ENCODE assay signal across 20 cellular contexts in the genomic region with DNA sequence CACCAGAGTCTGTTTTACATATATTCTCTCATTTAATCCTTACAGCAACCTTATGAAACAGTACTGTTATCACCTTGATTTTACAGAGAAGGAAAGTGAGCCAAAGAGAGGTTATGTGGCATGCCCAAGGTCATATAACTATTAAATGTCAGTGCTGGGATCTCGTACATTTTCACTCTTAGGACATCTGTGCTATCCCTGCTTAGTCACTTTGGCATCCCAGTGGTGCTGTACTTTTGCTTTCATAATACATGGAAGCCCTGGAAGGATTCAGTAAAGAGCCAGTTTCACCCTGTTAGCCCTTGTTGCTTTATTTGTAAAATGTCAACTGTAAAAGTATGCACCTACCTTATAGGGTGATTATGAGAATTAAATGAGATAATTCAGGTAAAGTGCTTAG.
DNase-seq lines count a peak whose midpoint lies in the region; ATAC-seq and TF ChIP-seq lines count a peak whose summit lies in the region.
"Had no signal": no experiment of that assay in that cellular context is flagged by ENCODE, and none has a peak within 500 bp of the region (broad histone marks: within the 10 kb centered on the region; RNA-seq: fewer than 3 reads in every experiment).

No MANE protein-coding gene starts in this region.

- no peak for DNase-seq in left ventricle myocardium inferior
- no peak for DNase-seq in right cardiac atrium
- no peak for DNase-seq in activated naive CD4-positive, alpha-beta T cell (lab: John Stamatoyannopoulos, UW)
- no peak for DNase-seq in SW 1271 (lab: John Stamatoyannopoulos, UW)
- DNase-seq: ACHN; activated naive CD4-positive, alpha-beta T cell treated with anti-CD3 and anti-CD28 coated beads for 36 hours; activated T-cell treated with anti-CD3 and anti-CD28 coated beads, Interleukin-2, amount 50 U/mL, for 24 hours; HCEC 1CT; Kasumi-1; naive thymus-derived CD4-positive, alpha-beta T cell; NCI-H2029 treated with DMSO at 0.1 percent for 48 hours; ovary; stimulated activated CD4-positive, alpha-beta T cell treated with anti-CD3 and anti-CD28 coated beads, Interleukin-2, amount 100 ng/mL, for 24 hours; stimulated activated naive CD4-positive, alpha-beta T cell treated with Interleukin-2 at 50 U/mL for 16 hours had no signal

- intact Hi-C loops in left ventricle myocardium inferior (cut with micrococcal nuclease): loop anchor here (10.0 kb wide), 2 partner anchors 132 to 268 kb away; no protein-coding TSS in a partner anchor
- intact Hi-C loops in right cardiac atrium (cut with DNase I): loop anchor here in 2 of 4 donors (5.0 to 10.0 kb wide), 3 partner anchors 48 to 266 kb away; a partner anchor contains a TSS

- peak overlapping the region; percentile 42 for H3K4me2 ChIP-seq in skeletal muscle satellite cell (ENCODE audit: low read length)

- no peaks in the 10 kb centered on the region for H3K9me3 ChIP-seq in left ventricle myocardium inferior (replicated peaks)
- no peaks in the 10 kb centered on the region for H3K9me3 ChIP-seq in right cardiac atrium (ENCODE audit: control insufficient read depth, low read length)
- H3K9me3 ChIP-seq in gastroesophageal sphincter: no peaks in the 10 kb centered on the region
- no peaks in the 10 kb centered on the region for H3K9me3 ChIP-seq in skeletal muscle satellite cell (replicated peaks; ENCODE audit: low read length)
- H3K9me3 ChIP-seq: ovary had no signal

- TF ChIP-seq CTCF in left ventricle myocardium inferior (IDR thresholded peaks at IDR 0.05; ENCODE audit: borderline replicate concordance): no peak
- no peak for TF ChIP-seq CTCF in gastroesophageal sphincter (IDR thresholded peaks at IDR 0.05)

- H3K27ac ChIP-seq in left ventricle myocardium inferior (replicated peaks): peak overlapping the region; percentile 93
- H3K27ac ChIP-seq in right cardiac atrium (ENCODE audit: low read length): no peak overlapping the region
- peak overlapping the region; percentile 61 to 87 (median 78) for H3K27ac ChIP-seq in gastroesophageal sphincter
- H3K27ac ChIP-seq: ovary, SK-N-MC had no signal

- ATAC-seq in right cardiac atrium (no peak), gastroesophageal sphincter (peak; percentile 23), GM21367 (IDR thresholded peaks at IDR 0.05; ENCODE audit: unreplicated experiment) (no peak), HG03460 (IDR thresholded peaks at IDR 0.05; ENCODE audit: unreplicated experiment) (no peak)
- ATAC-seq: naive thymus-derived CD4-positive, alpha-beta T cell had no signal

- no peak for TF ChIP-seq POLR2A in gastroesophageal sphincter (IDR thresholded peaks at IDR 0.05)

- 41% methylated on average over 1 of the region's 1 CpG for WGBS in right cardiac atrium
- WGBS in gastroesophageal sphincter (ENCODE audit: low coverage in 1 of 2), 2 donors: 7 to 36% methylated on average over 1 of the region's 1 CpG

- H3K27me3 ChIP-seq in left ventricle myocardium inferior (ENCODE audit: low read depth): no peaks in the 10 kb centered on the region
- no peaks in the 10 kb centered on the region for H3K27me3 ChIP-seq in right cardiac atrium (ENCODE audit: control insufficient read depth, insufficient read depth)
- no peaks in the 10 kb centered on the region for H3K27me3 ChIP-seq in gastroesophageal sphincter
- H3K27me3 ChIP-seq in skeletal muscle satellite cell (ENCODE audit: control insufficient read depth, insufficient read depth, low read length): no peaks in the 10 kb centered on the region
- H3K27me3 ChIP-seq: ovary had no signal

- H3K36me3 ChIP-seq in left ventricle myocardium inferior (no peaks in the 10 kb centered on the region), gastroesophageal sphincter (no peaks in the 10 kb centered on the region), skeletal muscle satellite cell (ENCODE audit: insufficient read depth, low read length) (no peaks in the 10 kb centered on the region)
- H3K36me3 ChIP-seq: ovary had no signal

- H3K4me1 ChIP-seq in left ventricle myocardium inferior: peaks cover 94% of the 10 kb centered on the region
- H3K4me1 ChIP-seq in right cardiac atrium (ENCODE audit: control insufficient read depth, insufficient read depth, low read length): peaks cover 15% of the 10 kb centered on the region
- peaks cover 32 to 94% (median 42%) of the 10 kb centered on the region in 3 donors for H3K4me1 ChIP-seq in gastroesophageal sphincter
- peaks cover 40% of the 10 kb centered on the region for H3K4me1 ChIP-seq in skeletal muscle satellite cell (ENCODE audit: control insufficient read depth, insufficient read depth, low read length)

- TF ChIP-seq EP300 in gastroesophageal sphincter (IDR thresholded peaks at IDR 0.05): no peak

- H3K4me3 ChIP-seq in left ventricle myocardium inferior: no peak overlapping the region
- no peak overlapping the region for H3K4me3 ChIP-seq in right cardiac atrium (ENCODE audit: low read length)
- H3K4me3 ChIP-seq in gastroesophageal sphincter: no peak overlapping the region
- H3K4me3 ChIP-seq in skeletal muscle satellite cell (ENCODE audit: low read length): no peak overlapping the region
- H3K4me3 ChIP-seq: ovary, SK-N-MC, skin epidermis had no signal

- H3K9ac ChIP-seq in skeletal muscle satellite cell (ENCODE audit: low read depth, low read length): no peak overlapping the region
